Comparison of ENCODE assay signal across 19 cellular contexts in genomic region chr5:180289433-180289832, GRCh38. TPM values are rescaled to one million over a fixed set of nuclear protein-coding genes. Genes with fewer than 3 reads are reported as not detected.
DNase-seq lines count a peak whose midpoint lies in the region; ATAC-seq, FAIRE-seq and TF ChIP-seq lines count a peak whose summit lies in the region.
"Had no signal": no experiment of that assay in that cellular context is flagged by ENCODE, and none has a peak within 500 bp of the region (broad histone marks: within the 10 kb centered on the region; RNA-seq: fewer than 3 reads in every experiment).

No MANE protein-coding gene starts in this region.

- TF ChIP-seq CTCF in RWPE1 (conservative IDR thresholded peaks at IDR 0.05; ENCODE audit: low read depth) = no peak

- peaks cover 67% of the 10 kb centered on the region for H4K20me1 ChIP-seq in BLaER1
- no peaks in the 10 kb centered on the region; the same call in 1 of the 2 replicates for H4K20me1 ChIP-seq in GM23248 (ENCODE audit: insufficient read depth)

- H2AFZ ChIP-seq in GM23248 = no peak overlapping the region
- H2AFZ ChIP-seq: hepatocyte had no signal

- H3K27me3 ChIP-seq in BLaER1 (no peaks in the 10 kb centered on the region), GM23248 (replicated peaks; ENCODE audit: insufficient read depth) (no peaks in the 10 kb centered on the region)
- H3K27me3 ChIP-seq: esophagus muscularis mucosa, hepatocyte, sigmoid colon had no signal

- FAIRE-seq in H54 (lab: Jason Lieb, UNC) = no peak

- H3K4me1 ChIP-seq in BLaER1 (peaks cover 33% of the 10 kb centered on the region), GM23248 (ENCODE audit: insufficient read depth) (peaks cover 9% of the 10 kb centered on the region)

- in situ Hi-C loops in GM23248 (cut with MboI) = no loop called here

- H3K9ac ChIP-seq in BLaER1 = no peak overlapping the region
- no peak overlapping the region for H3K9ac ChIP-seq in GM23248

- H3K4me2 ChIP-seq in BLaER1 (peak overlapping the region; percentile 94), GM23248 (ENCODE audit: unreplicated experiment) (no peak overlapping the region)

- 0 out of 2 replicates have a peak, but pooled peaks cover 5% of the 10 kb centered on the region for H3K9me3 ChIP-seq in BLaER1
- no peaks in the 10 kb centered on the region for H3K9me3 ChIP-seq in GM23248 (ENCODE audit: low read depth)
- H3K9me3 ChIP-seq: esophagus muscularis mucosa, lower lobe of right lung, sigmoid colon had no signal

- DNase-seq in GM23248 (peak; percentile 22), RWPE1 (ENCODE audit: low spot score) (peak; percentile 54), kidney tubule cell (ENCODE audit: low spot score) (peak; percentile 31), AG08396 (ENCODE audit: low spot score) (no peak), H54 (ENCODE audit: insufficient read length, low spot score) (no peak), GM19238 (ENCODE audit: insufficient read length, low spot score) (no peak)
- DNase-seq: activated CD4-positive, alpha-beta T cell treated with anti-CD3 and anti-CD28 coated beads for 1 hour; activated T-cell treated with anti-CD3 and anti-CD28 coated beads, Interleukin-2, amount 50 U/mL, for 24 hours; lower lobe of right lung; NCI-H1694; nephron progenitor cell; sigmoid colon; stimulated activated CD4-positive, alpha-beta T cell treated with anti-CD3 and anti-CD28 coated beads, Interleukin-4, amount 100 ng/mL, for 4 hours had no signal

- POLR2A ChIA-PET in RWPE1 (lab: Yijun Ruan, JAX; ENCODE audit: low non-redundant PET) = interaction anchor here (0.9 kb wide), 1 partner anchor 34 kb away, joined by 4 read pairs; no protein-coding TSS in a partner anchor

- H3K27ac ChIP-seq in BLaER1 = no peak overlapping the region
- H3K27ac ChIP-seq in GM23248 = no peak overlapping the region
- no peak overlapping the region for H3K27ac ChIP-seq in RWPE1
- H3K27ac ChIP-seq: coronary artery, esophagus muscularis mucosa, hepatocyte, lower lobe of right lung, sigmoid colon had no signal

- H3F3A ChIP-seq in GM23248 (ENCODE audit: insufficient read depth) = 0 out of 2 replicates have a peak, but pooled peaks cover 3% of the 10 kb centered on the region

- ATAC-seq in HG03439 (IDR thresholded peaks at IDR 0.05; ENCODE audit: unreplicated experiment) = no peak
- ATAC-seq: lower lobe of right lung; stimulated activated effector memory CD8-positive, alpha-beta T cell treated with anti-CD3 and anti-CD28 coated beads, Interleukin-12 subunit alpha, Interleukin-12 subunit beta, amount 100 ng/mL, for 72 hours had no signal

- no peaks in the 10 kb centered on the region for H3K9me2 ChIP-seq in GM23248 (ENCODE audit: insufficient read depth)

- 61 to 63% methylated on average over 3 of the region's 3 CpGs for WGBS in GM23248 (ENCODE audit: low coverage in 1 of 2, low lambda C conversion rate in 2 of 2, missing lambda C conversion rate in 2 of 2), 2 experiments

- H3K4me3 ChIP-seq in BLaER1 (no peak overlapping the region), GM23248 (no peak overlapping the region)
- H3K4me3 ChIP-seq: coronary artery, esophagus muscularis mucosa, hepatocyte, lower lobe of right lung, sigmoid colon had no signal

- TF ChIP-seq POLR2A in H54 (IDR thresholded peaks at IDR 0.05; ENCODE audit: low read depth, low read length) = no peak

- H3K79me2 ChIP-seq in GM23248 (ENCODE audit: insufficient read depth) = peaks cover 67% of the 10 kb centered on the region

- H3K36me3 ChIP-seq in BLaER1 (peaks cover 33% of the 10 kb centered on the region), GM23248 (ENCODE audit: low read depth) (no peaks in the 10 kb centered on the region)
- H3K36me3 ChIP-seq: sigmoid colon had no signal

- CTCF ChIA-PET in RWPE1 (lab: Yijun Ruan, JAX) = interaction anchor here (0.7 to 2.3 kb wide), 2 partner anchors 39 to 65 kb away, joined by 5 to 12 read pairs; no protein-coding TSS in a partner anchor

RNA-seq across cellular contexts. Expression of gene MAPK9, which starts 2.5 kb away (rescaled TPM):
- 23.0 and 23.7 TPM in 2 replicates for total RNA-seq in GM23248 (2014; rRNA removed; shearing (Covaris generic))
- 22.5 and 24.1 TPM in 2 replicates for polyA plus RNA-seq in GM23248 (2016; fragmentation: Nextera tagmentation; extraction: Ambion mirVana)

Comparison
In these comparisons a context has a peak if more than half of its experiments do, and no peak if none do; other contexts are left out.
1. DNase-seq: peak in GM23248 (single experiment), RWPE1 (single experiment) and kidney tubule cell (single experiment); none in AG08396 (single experiment), H54 (single experiment) and GM19238 (single experiment).